Comparison of ENCODE assay signal across 8 cellular contexts in genomic region chr10:80202934-80203834, GRCh38. TPM values are rescaled to one million over a fixed set of nuclear protein-coding genes. Genes with fewer than 3 reads are reported as not detected.
DNase-seq lines count a peak whose midpoint lies in the region; ATAC-seq, FAIRE-seq and TF ChIP-seq lines count a peak whose summit lies in the region.

No MANE protein-coding gene starts in this region.

- no peaks in the 10 kb centered on the region for H3K9me3 ChIP-seq in CD8-positive, alpha-beta memory T cell (ENCODE audit: low read length)
- no peaks in the 10 kb centered on the region for H3K9me3 ChIP-seq in RWPE2 (ENCODE audit: severe bottlenecking)
- no peaks in the 10 kb centered on the region for H3K9me3 ChIP-seq in right atrium auricular region
- no peaks in the 10 kb centered on the region for H3K9me3 ChIP-seq in skeletal muscle satellite cell (replicated peaks; ENCODE audit: low read length)

- H3K4me2 ChIP-seq in skeletal muscle satellite cell (ENCODE audit: low read length), result peak overlapping the region; percentile 92

- H3K9ac ChIP-seq in skeletal muscle satellite cell (ENCODE audit: low read depth, low read length), result peak overlapping the region; percentile 93

- TF ChIP-seq CTCF in RWPE2 (IDR thresholded peaks at IDR 0.05; ENCODE audit: poor library complexity, severe bottlenecking) (peak; percentile 48), right atrium auricular region (IDR thresholded peaks at IDR 0.05) (peak in 1 of 2 donors; percentile 58)

- FAIRE-seq in GM19239 (lab: Jason Lieb, UNC), result peak; percentile 91

- POLR2A ChIA-PET in CD8-positive, alpha-beta memory T cell (lab: Charles Lee), result interaction anchor here (0.7 to 5.2 kb wide), 3 partner anchors 16 to 59 kb away, joined by 3 to 66 read pairs (median 4); no protein-coding TSS in a partner anchor

- peak overlapping the region; percentile 74 for H3K27ac ChIP-seq in CD8-positive, alpha-beta memory T cell (ENCODE audit: low read depth, low read length)
- H3K27ac ChIP-seq in RWPE2 (ENCODE audit: poor library complexity, severe bottlenecking) (peak overlapping the region; percentile 88), right atrium auricular region (peak overlapping the region; percentile 97 to 100)

- H3K36me3 ChIP-seq in CD8-positive, alpha-beta memory T cell (ENCODE audit: insufficient read depth, low read length), result no peaks in the 10 kb centered on the region
- H3K36me3 ChIP-seq in RWPE2 (ENCODE audit: low read depth) (peaks cover 7% of the 10 kb centered on the region; the same call in 1 of the 2 replicates), right atrium auricular region (no peaks in the 10 kb centered on the region), skeletal muscle satellite cell (ENCODE audit: insufficient read depth, low read length) (peaks cover 5% of the 10 kb centered on the region)

- H3K27me3 ChIP-seq in CD8-positive, alpha-beta memory T cell (ENCODE audit: insufficient read depth, low read length, poor library complexity, severe bottlenecking), result no peaks in the 10 kb centered on the region
- no peaks in the 10 kb centered on the region for H3K27me3 ChIP-seq in RWPE2 (ENCODE audit: insufficient read depth, poor library complexity, severe bottlenecking)
- H3K27me3 ChIP-seq in right atrium auricular region, result no peaks in the 10 kb centered on the region
- H3K27me3 ChIP-seq in skeletal muscle satellite cell (ENCODE audit: control insufficient read depth, insufficient read depth, low read length), result no peaks in the 10 kb centered on the region

- peaks cover 0 to 35% (median 7%) of the 10 kb centered on the region in 3 donors for H3K36me3 Mint-ChIP-seq in CD8-positive, alpha-beta memory T cell
- peaks cover 5% of the 10 kb centered on the region for H3K36me3 Mint-ChIP-seq in activated naive CD8-positive, alpha-beta T cell

- peak overlapping the region; percentile 80 for H3K4me3 ChIP-seq in CD8-positive, alpha-beta memory T cell (ENCODE audit: low read length)
- H3K4me3 ChIP-seq in RWPE2 (ENCODE audit: severe bottlenecking), result peak overlapping the region; percentile 80
- peak overlapping the region; percentile 86 to 92 for H3K4me3 ChIP-seq in right atrium auricular region
- peak overlapping the region; percentile 91 for H3K4me3 ChIP-seq in skeletal muscle satellite cell (ENCODE audit: low read length)

- H3K4me3 Mint-ChIP-seq in CD8-positive, alpha-beta memory T cell, result peak overlapping the region; percentile 82 to 97 (median 85)
- peak overlapping the region; percentile 96 for H3K4me3 Mint-ChIP-seq in activated naive CD8-positive, alpha-beta T cell

- peaks cover 66 to 75% (median 71%) of the 10 kb centered on the region in 3 donors for H3K4me1 Mint-ChIP-seq in CD8-positive, alpha-beta memory T cell
- peaks cover 71% of the 10 kb centered on the region for H3K4me1 Mint-ChIP-seq in activated naive CD8-positive, alpha-beta T cell (ENCODE audit: low read depth)

- peak overlapping the region; percentile 85 to 97 (median 92) for H3K27ac Mint-ChIP-seq in CD8-positive, alpha-beta memory T cell
- H3K27ac Mint-ChIP-seq in activated naive CD8-positive, alpha-beta T cell, result peak overlapping the region; percentile 93

- CTCF ChIA-PET in CD8-positive, alpha-beta memory T cell (lab: Charles Lee), result interaction anchor here (0.7 to 4.9 kb wide), 16 partner anchors 9 to 1149 kb away, joined by 3 to 50 read pairs (median 6); no protein-coding TSS in a partner anchor

- no peaks in the 10 kb centered on the region for H3K9me3 Mint-ChIP-seq in CD8-positive, alpha-beta memory T cell
- no peaks in the 10 kb centered on the region for H3K9me3 Mint-ChIP-seq in activated naive CD8-positive, alpha-beta T cell (ENCODE audit: low read depth)

- DNase-seq in CD8-positive, alpha-beta memory T cell, result peak; percentile 45 to 80 (median 68)
- DNase-seq in GM19239 (ENCODE audit: insufficient read length, low spot score) (peak; percentile 60), RWPE2 (ENCODE audit: low spot score) (no peak), right atrium auricular region (ENCODE audit: low spot score) (peak; percentile 94), DMS79 (lab: John Stamatoyannopoulos, UW) (no peak)

- peak; percentile 55 for ATAC-seq in HG03354 (IDR thresholded peaks at IDR 0.05; ENCODE audit: poor library complexity, severe bottlenecking, unreplicated experiment)
- ATAC-seq in RWPE2 (ENCODE audit: low read depth), result peak; percentile 28

- H3K4me1 ChIP-seq in CD8-positive, alpha-beta memory T cell (ENCODE audit: insufficient read depth, low read length), result peaks cover 63% of the 10 kb centered on the region
- H3K4me1 ChIP-seq in RWPE2 (ENCODE audit: insufficient read depth, poor library complexity, severe bottlenecking), result peaks cover 32% of the 10 kb centered on the region
- H3K4me1 ChIP-seq in right atrium auricular region, result peaks cover 0 to 84% of the 10 kb centered on the region in 2 donors
- peaks cover 49% of the 10 kb centered on the region for H3K4me1 ChIP-seq in skeletal muscle satellite cell (ENCODE audit: control insufficient read depth, insufficient read depth, low read length)

- H3K27me3 Mint-ChIP-seq in CD8-positive, alpha-beta memory T cell, result no peaks in the 10 kb centered on the region
- no peaks in the 10 kb centered on the region for H3K27me3 Mint-ChIP-seq in activated naive CD8-positive, alpha-beta T cell

RNA-seq across cellular contexts. Expression of gene ANXA11, which starts 2.2 kb away (rescaled TPM):
- total RNA-seq in CD8-positive, alpha-beta memory T cell, result 100 to 1,000 TPM; 211 to 217 TPM
- polyA plus RNA-seq in CD8-positive, alpha-beta memory T cell, result 292 TPM
- total RNA-seq in right atrium auricular region, result 100 to 1,000 TPM; 224 to 266 TPM
- total RNA-seq in skeletal muscle satellite cell (2012; rRNA removed), result 55.3 and 86.7 TPM in 2 replicates

Comparison
In these comparisons a context has a peak if more than half of its experiments do, and no peak if none do; other contexts are left out.
1. DNase-seq: peak in CD8-positive, alpha-beta memory T cell (5 of 5), GM19239 (single experiment) and right atrium auricular region (single experiment); none in RWPE2 (single experiment) and DMS79 (single experiment).
2. Peak in every context shown above with its lines, with median percentiles within 50 percentile points of each other: H3K27ac ChIP-seq and H3K4me3 ChIP-seq.